1 cellular context compared by ENCODE assay signal in genomic region chr3:129413687-129414506, GRCh38.
A peak's percentile ranks its signal among the peaks of the same experiment; 100 is the strongest.
TF ChIP-seq lines count a peak whose summit lies in the region.

No MANE protein-coding gene starts in this region.

TF ChIP-seq in HepG2, 621 proteins besides CTCF, POLR2A, EP300 and RAD21 (continued from another document and continues in another):
- TF ChIP-seq AHDC1 (CRISPR knock-in tag; IDR thresholded peaks at IDR 0.05; ENCODE audit: borderline replicate concordance) (peak; percentile 59; the same call in 1 of the 2 replicates), KLF15 (CRISPR knock-in tag; IDR thresholded peaks at IDR 0.05; ENCODE audit: borderline replicate concordance) (no peak), GATAD2A (CRISPR knock-in tag; IDR thresholded peaks at IDR 0.05) (peak; percentile 79), ZNF792 (CRISPR knock-in tag; IDR thresholded peaks at IDR 0.05) (peak; percentile 4; the same call in 1 of the 2 replicates), ZNF687 (CRISPR knock-in tag; IDR thresholded peaks at IDR 0.05) (no peak), KDM3A (CRISPR knock-in tag; IDR thresholded peaks at IDR 0.05; ENCODE audit: low read depth) (0 out of 2 replicates have a peak, but pooled peaks have one; percentile 10), HDAC2 (CRISPR knock-in tag; IDR thresholded peaks at IDR 0.05) (peak; percentile 78), MYNN (CRISPR knock-in tag; IDR thresholded peaks at IDR 0.05; ENCODE audit: low read depth) (no peak), TEAD3 (CRISPR knock-in tag; optimal IDR thresholded peaks at IDR 0.05; ENCODE audit: borderline replicate concordance) (peak; percentile 24), SNAPC2 (CRISPR knock-in tag; IDR thresholded peaks at IDR 0.05) (no peak), HOXD1 (CRISPR knock-in tag; IDR thresholded peaks at IDR 0.05) (no peak), POLR2G (IDR thresholded peaks at IDR 0.05; ENCODE audit: low read depth, low read length) (0 out of 2 replicates have a peak, but pooled peaks have one; percentile 24), ZSCAN31 (CRISPR knock-in tag; IDR thresholded peaks at IDR 0.05; ENCODE audit: low read depth) (no peak), ZNF430 (CRISPR knock-in tag; IDR thresholded peaks at IDR 0.05) (no peak), ZNF367 (CRISPR knock-in tag; IDR thresholded peaks at IDR 0.05; ENCODE audit: borderline replicate concordance) (no peak), ZNF567 (CRISPR knock-in tag; IDR thresholded peaks at IDR 0.05; ENCODE audit: borderline replicate concordance) (no peak), SAP130 (CRISPR knock-in tag; IDR thresholded peaks at IDR 0.05; ENCODE audit: low read depth) (peak; percentile 68), ZBTB21 (CRISPR knock-in tag; IDR thresholded peaks at IDR 0.05) (peak; percentile 95), SCMH1 (CRISPR knock-in tag; IDR thresholded peaks at IDR 0.05; ENCODE audit: borderline replicate concordance) (no peak), ZNF318 (CRISPR knock-in tag; IDR thresholded peaks at IDR 0.05) (no peak), NAIF1 (CRISPR knock-in tag; IDR thresholded peaks at IDR 0.05; ENCODE audit: borderline replicate concordance) (no peak)
- TF ChIP-seq, protein P1, sequence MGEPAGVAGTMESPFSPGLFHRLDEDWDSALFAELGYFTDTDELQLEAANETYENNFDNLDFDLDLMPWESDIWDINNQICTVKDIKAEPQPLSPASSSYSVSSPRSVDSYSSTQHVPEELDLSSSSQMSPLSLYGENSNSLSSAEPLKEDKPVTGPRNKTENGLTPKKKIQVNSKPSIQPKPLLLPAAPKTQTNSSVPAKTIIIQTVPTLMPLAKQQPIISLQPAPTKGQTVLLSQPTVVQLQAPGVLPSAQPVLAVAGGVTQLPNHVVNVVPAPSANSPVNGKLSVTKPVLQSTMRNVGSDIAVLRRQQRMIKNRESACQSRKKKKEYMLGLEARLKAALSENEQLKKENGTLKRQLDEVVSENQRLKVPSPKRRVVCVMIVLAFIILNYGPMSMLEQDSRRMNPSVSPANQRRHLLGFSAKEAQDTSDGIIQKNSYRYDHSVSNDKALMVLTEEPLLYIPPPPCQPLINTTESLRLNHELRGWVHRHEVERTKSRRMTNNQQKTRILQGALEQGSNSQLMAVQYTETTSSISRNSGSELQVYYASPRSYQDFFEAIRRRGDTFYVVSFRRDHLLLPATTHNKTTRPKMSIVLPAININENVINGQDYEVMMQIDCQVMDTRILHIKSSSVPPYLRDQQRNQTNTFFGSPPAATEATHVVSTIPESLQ (CRISPR knock-in tag; conservative IDR thresholded peaks at IDR 0.05) = no peak
- TF ChIP-seq, protein P2, sequence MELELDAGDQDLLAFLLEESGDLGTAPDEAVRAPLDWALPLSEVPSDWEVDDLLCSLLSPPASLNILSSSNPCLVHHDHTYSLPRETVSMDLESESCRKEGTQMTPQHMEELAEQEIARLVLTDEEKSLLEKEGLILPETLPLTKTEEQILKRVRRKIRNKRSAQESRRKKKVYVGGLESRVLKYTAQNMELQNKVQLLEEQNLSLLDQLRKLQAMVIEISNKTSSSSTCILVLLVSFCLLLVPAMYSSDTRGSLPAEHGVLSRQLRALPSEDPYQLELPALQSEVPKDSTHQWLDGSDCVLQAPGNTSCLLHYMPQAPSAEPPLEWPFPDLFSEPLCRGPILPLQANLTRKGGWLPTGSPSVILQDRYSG (CRISPR knock-in tag; IDR thresholded peaks at IDR 0.05) = no peak
- TF ChIP-seq, protein P3, sequence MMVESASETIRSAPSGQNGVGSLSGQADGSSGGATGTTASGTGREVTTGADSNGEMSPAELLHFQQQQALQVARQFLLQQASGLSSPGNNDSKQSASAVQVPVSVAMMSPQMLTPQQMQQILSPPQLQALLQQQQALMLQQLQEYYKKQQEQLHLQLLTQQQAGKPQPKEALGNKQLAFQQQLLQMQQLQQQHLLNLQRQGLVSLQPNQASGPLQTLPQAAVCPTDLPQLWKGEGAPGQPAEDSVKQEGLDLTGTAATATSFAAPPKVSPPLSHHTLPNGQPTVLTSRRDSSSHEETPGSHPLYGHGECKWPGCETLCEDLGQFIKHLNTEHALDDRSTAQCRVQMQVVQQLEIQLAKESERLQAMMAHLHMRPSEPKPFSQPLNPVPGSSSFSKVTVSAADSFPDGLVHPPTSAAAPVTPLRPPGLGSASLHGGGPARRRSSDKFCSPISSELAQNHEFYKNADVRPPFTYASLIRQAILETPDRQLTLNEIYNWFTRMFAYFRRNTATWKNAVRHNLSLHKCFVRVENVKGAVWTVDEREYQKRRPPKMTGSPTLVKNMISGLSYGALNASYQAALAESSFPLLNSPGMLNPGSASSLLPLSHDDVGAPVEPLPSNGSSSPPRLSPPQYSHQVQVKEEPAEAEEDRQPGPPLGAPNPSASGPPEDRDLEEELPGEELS (CRISPR knock-in tag; IDR thresholded peaks at IDR 0.05) = 0 out of 2 replicates have a peak, but pooled peaks have one; percentile 41
- TF ChIP-seq, protein P4, sequence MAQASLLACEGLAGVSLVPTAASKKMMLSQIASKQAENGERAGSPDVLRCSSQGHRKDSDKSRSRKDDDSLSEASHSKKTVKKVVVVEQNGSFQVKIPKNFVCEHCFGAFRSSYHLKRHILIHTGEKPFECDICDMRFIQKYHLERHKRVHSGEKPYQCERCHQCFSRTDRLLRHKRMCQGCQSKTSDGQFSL (CRISPR knock-in tag; IDR thresholded peaks at IDR 0.05) = no peak
- TF ChIP-seq, protein P5, sequence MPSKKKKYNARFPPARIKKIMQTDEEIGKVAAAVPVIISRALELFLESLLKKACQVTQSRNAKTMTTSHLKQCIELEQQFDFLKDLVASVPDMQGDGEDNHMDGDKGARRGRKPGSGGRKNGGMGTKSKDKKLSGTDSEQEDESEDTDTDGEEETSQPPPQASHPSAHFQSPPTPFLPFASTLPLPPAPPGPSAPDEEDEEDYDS (CRISPR knock-in tag; IDR thresholded peaks at IDR 0.05) = 0 out of 2 replicates have a peak, but pooled peaks have one; percentile 25
- TF ChIP-seq, protein P6, sequence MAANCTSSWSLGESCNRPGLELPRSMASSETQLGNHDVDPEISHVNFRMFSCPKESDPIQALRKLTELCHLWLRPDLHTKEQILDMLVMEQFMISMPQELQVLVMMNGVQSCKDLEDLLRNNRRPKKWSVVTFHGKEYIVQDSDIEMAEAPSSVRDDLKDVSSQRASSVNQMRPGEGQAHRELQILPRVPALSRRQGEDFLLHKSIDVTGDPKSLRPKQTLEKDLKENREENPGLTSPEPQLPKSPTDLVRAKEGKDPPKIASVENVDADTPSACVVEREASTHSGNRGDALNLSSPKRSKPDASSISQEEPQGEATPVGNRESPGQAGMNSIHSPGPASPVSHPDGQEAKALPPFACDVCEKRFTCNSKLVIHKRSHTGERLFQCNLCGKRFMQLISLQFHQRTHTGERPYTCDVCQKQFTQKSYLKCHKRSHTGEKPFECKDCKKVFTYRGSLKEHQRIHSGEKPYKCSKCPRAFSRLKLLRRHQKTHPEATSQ (CRISPR knock-in tag; IDR thresholded peaks at IDR 0.05; ENCODE audit: borderline replicate concordance) = no peak
